Comparison of ENCODE assay signal across 24 cellular contexts in genomic region chr5:31416547-31416946, GRCh38.
"Had no signal": no experiment of that assay in that cellular context is flagged by ENCODE, and none has a peak within 500 bp of the region (broad histone marks: within the 10 kb centered on the region; RNA-seq: fewer than 3 reads in every experiment).

No MANE protein-coding gene starts in this region.

- H3K4me3 Mint-ChIP-seq: dendritic cell treated with granulocyte-macrophage colony-stimulating factor and Interleukin-4, amounts not matched to agents 40 ng/mL and 50 ng/mL, for 4 days; effector memory CD8-positive, alpha-beta T cell; endodermal cell had no signal

- H3K4me1 ChIP-seq: colonic mucosa, esophagus muscularis mucosa, gastrocnemius medialis, gastroesophageal sphincter had no signal

- H3K4me3 ChIP-seq: colonic mucosa, coronary artery, dorsolateral prefrontal cortex, esophagus muscularis mucosa, esophagus squamous epithelium, gastrocnemius medialis, gastroesophageal sphincter, heart left ventricle, heart right ventricle had no signal

- H3K9me3 Mint-ChIP-seq: dendritic cell treated with granulocyte-macrophage colony-stimulating factor and Interleukin-4, amounts not matched to agents 40 ng/mL and 50 ng/mL, for 4 days; effector memory CD8-positive, alpha-beta T cell; endodermal cell had no signal

- DNase-seq: colonic mucosa; cortex of kidney; dermis blood vessel endothelial cell; dorsolateral prefrontal cortex; effector CD4-positive, alpha-beta T cell; effector CD8-positive, alpha-beta T cell; effector memory CD4-positive, alpha-beta T cell; effector memory CD8-positive, alpha-beta T cell; endodermal cell; erythroblast; esophagus squamous epithelium; foreskin fibroblast; foreskin keratinocyte; foreskin melanocyte; gastrocnemius medialis; glutamatergic neuron; heart left ventricle; heart right ventricle had no signal

- H3K27me3 Mint-ChIP-seq: dendritic cell treated with granulocyte-macrophage colony-stimulating factor and Interleukin-4, amounts not matched to agents 40 ng/mL and 50 ng/mL, for 4 days; effector memory CD8-positive, alpha-beta T cell had no signal

- ATAC-seq: effector memory CD8-positive, alpha-beta T cell; esophagus mucosa; foreskin keratinocyte; gastrocnemius medialis; gastroesophageal sphincter; heart left ventricle; heart right ventricle had no signal

- H3K27ac Mint-ChIP-seq: dendritic cell treated with granulocyte-macrophage colony-stimulating factor and Interleukin-4, amounts not matched to agents 40 ng/mL and 50 ng/mL, for 4 days; effector memory CD8-positive, alpha-beta T cell; endodermal cell had no signal

- H3K9me3 ChIP-seq: colonic mucosa, esophagus muscularis mucosa, esophagus squamous epithelium, gastrocnemius medialis, gastroesophageal sphincter, heart left ventricle, heart right ventricle had no signal

- H3K27me3 ChIP-seq: colonic mucosa, dorsolateral prefrontal cortex, esophagus muscularis mucosa, esophagus squamous epithelium, foreskin keratinocyte, gastrocnemius medialis, gastroesophageal sphincter, heart left ventricle, heart right ventricle had no signal

- H3K27ac ChIP-seq: colonic mucosa, coronary artery, dorsolateral prefrontal cortex, epithelial cell of prostate, esophagus muscularis mucosa, esophagus squamous epithelium, foreskin keratinocyte, gastrocnemius medialis, gastroesophageal sphincter, heart left ventricle, heart right ventricle had no signal
